9 cellular contexts compared by ENCODE assay signal in genomic region chr2:185980944-185981343, GRCh38.
"Had no signal": no experiment of that assay in that cellular context is flagged by ENCODE, and none has a peak within 500 bp of the region (broad histone marks: within the 10 kb centered on the region; RNA-seq: fewer than 3 reads in every experiment).

No MANE protein-coding gene starts in this region.

- ATAC-seq: HCT116 had no signal

- H3K4me1 ChIP-seq: HAP-1 had no signal

- H2AFZ ChIP-seq: GM23248 had no signal

- H3K9ac ChIP-seq: GM23248, KMS-11 had no signal

- H3K36me3 ChIP-seq: HAP-1 had no signal

- H3K4me3 ChIP-seq: GM23248, HAP-1 had no signal

- H3K4me2 ChIP-seq: KMS-11 had no signal

- H3K27ac ChIP-seq: GM23248, HL-60, KMS-11 had no signal

- DNase-seq: GOT3, H7, HFFc6, KBM-7 had no signal
